ENCODE assay signal across 26 cellular contexts in the genomic region with DNA sequence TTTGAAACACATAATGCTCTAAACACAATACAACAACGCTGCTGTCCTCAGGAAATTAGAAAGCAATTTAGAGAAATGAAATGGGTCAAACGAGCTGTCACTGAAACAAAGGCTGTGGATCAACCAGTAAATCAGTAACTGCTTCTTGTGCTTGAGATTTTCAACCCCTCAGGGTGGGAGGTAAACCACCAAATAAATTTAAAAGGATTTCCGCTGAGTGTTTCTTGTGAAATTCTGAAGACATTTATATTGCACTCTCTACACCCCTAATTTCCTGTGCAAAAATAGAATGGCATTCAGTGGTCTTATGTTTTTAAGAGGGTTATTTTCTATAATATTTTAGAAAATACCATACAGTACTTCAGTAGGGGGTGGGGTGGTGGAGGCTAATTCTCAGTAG.
"Had no signal": no experiment of that assay in that cellular context is flagged by ENCODE, and none has a peak within 500 bp of the region (broad histone marks: within the 10 kb centered on the region; RNA-seq: fewer than 3 reads in every experiment).

No MANE protein-coding gene starts in this region.

- H3K4me1 ChIP-seq: gastroesophageal sphincter, heart right ventricle had no signal

- H3K36me3 ChIP-seq: brain microvascular endothelial cell, gastroesophageal sphincter, heart right ventricle had no signal

- H3K4me3 ChIP-seq: coronary artery, dorsolateral prefrontal cortex, gastroesophageal sphincter, heart right ventricle had no signal

- FAIRE-seq: astrocyte, bronchial epithelial cell had no signal

- H3K27me3 ChIP-seq: brain microvascular endothelial cell, dorsolateral prefrontal cortex, gastroesophageal sphincter, heart right ventricle had no signal

- DNase-seq: activated CD4-positive, alpha-beta T cell treated with anti-CD3 and anti-CD28 coated beads for 1 hour; activated CD4-positive, alpha-beta T cell treated with anti-CD3 and anti-CD28 coated beads for 4 hours; activated CD4-positive, alpha-beta T cell treated with anti-CD3 and anti-CD28 coated beads, Interleukin-2, amount 10 ng/mL, durations not matched to agents 7 days and 5 days; activated CD4-positive, alpha-beta T cell treated with anti-CD3 and anti-CD28 coated beads, Interleukin-2, amount 50 U/mL, for 4 hours; activated CD8-positive, alpha-beta memory T cell treated with anti-CD3 and anti-CD28 coated beads for 24 hours; activated CD8-positive, alpha-beta T cell treated with anti-CD3 and anti-CD28 coated beads for 36 hours; activated effector memory CD4-positive, alpha-beta T cell treated with Interleukin-2 at 50 U/mL for 16 hours; activated gamma-delta T cell treated with Interleukin-2 at 50 U/mL for 16 hours; activated naive CD4-positive, alpha-beta T cell treated with anti-CD3 and anti-CD28 coated beads, Interleukin-2, amount 50 U/mL, for 16 hours; activated naive CD4-positive, alpha-beta T cell treated with Interleukin-2 at 50 U/mL for 16 hours; activated T-cell treated with anti-CD3 and anti-CD28 coated beads, Interleukin-2, amount 50 U/mL, for 4 hours; amniotic stem cell; anterior cingulate cortex; brain microvascular endothelial cell; dorsolateral prefrontal cortex; effector memory CD4-positive, alpha-beta T cell; endodermal cell; foreskin melanocyte; heart right ventricle; T-helper 2 cell had no signal

- H3K27ac ChIP-seq: brain microvascular endothelial cell, coronary artery, dorsolateral prefrontal cortex, gastroesophageal sphincter, heart right ventricle had no signal

- ATAC-seq: activated CD8-positive, alpha-beta T cell treated with anti-CD3 and anti-CD28 coated beads for 36 hours; activated T-cell treated with anti-CD3 and anti-CD28 coated beads, Interleukin-2, amount 50 U/mL, for 4 hours; activated T-helper 17 cell treated with anti-CD3 and anti-CD28 coated beads, Interleukin-2, amount 50 U/mL, for 72 hours; esophagus mucosa; gastroesophageal sphincter; heart right ventricle had no signal
